ENCODE assay signal across 8 cellular contexts in the genomic region with DNA sequence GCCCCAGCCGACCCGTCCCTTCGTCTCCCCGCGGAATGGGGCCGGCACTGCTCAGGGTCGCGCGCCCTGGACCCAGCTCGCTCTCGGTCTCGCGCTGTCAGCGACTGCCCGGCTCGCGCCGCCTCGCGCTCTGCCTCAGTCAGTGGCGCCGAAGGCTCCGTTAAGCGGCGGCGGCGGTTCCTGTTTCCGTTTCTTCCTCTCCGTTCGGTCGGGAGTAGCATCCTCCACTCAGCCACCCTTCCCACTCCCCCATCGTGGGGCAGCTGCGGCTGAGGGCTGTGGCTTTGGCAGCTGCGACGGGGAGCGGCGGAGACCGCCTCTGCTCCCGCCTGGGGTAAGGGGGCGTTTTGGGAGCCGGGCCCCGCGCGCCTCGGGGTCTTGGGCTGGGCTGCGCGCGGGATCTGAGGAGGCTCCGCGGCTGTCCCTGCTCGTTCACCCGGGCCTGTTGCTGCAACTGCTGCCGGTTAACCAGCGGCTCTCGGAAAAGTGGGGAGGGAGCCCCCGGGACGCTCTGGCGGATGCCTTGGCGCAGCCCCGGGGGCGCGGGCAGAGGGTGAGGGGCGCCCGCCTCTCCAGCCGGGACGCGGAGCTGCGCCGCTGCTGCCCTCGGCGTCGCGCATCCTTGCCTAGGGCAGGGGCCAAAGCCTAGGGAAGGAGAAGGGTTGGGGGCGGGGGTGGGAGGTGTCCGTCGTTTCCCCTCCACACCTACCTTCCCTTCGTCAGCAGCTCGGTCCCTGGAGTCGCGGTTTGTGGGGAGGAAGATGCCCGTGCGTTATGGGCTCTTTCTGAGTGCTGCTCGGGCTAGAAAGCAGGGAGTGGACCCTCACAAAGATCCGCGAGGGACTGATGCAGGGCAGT. TPM values are rescaled to one million over a fixed set of nuclear protein-coding genes. Genes with fewer than 3 reads are reported as not detected.
DNase-seq lines count a peak whose midpoint lies in the region; ATAC-seq and TF ChIP-seq lines count a peak whose summit lies in the region.

No MANE protein-coding gene starts in this region.

- peak overlapping the region; percentile 78 for H3K27ac ChIP-seq in endodermal cell (ENCODE audit: low read depth, low read length)

- no peaks in the 10 kb centered on the region for H3K36me3 ChIP-seq in endodermal cell (ENCODE audit: control insufficient read depth, insufficient read depth, low read length)

- H3K27ac Mint-ChIP-seq in endodermal cell: peak overlapping the region; percentile 83

- no peaks in the 10 kb centered on the region for H3K4me1 ChIP-seq in endodermal cell (ENCODE audit: control insufficient read depth, insufficient read depth, low read length)
- H3K4me1 ChIP-seq in mononuclear cell (ENCODE audit: insufficient read depth, low read length): peaks cover 15% of the 10 kb centered on the region

- H3K9ac ChIP-seq in endodermal cell (ENCODE audit: extremely low read depth, low read length, poor library complexity, severe bottlenecking): peak overlapping the region; percentile 51

- no peaks in the 10 kb centered on the region for H3K36me3 Mint-ChIP-seq in endodermal cell (ENCODE audit: low read depth)

- no peak for TF ChIP-seq CTCF in endodermal cell (conservative IDR thresholded peaks at IDR 0.05)

- H3K4me3 ChIP-seq in endodermal cell (ENCODE audit: low read length) (peak overlapping the region; percentile 98), mononuclear cell (ENCODE audit: low read length) (peak overlapping the region; percentile 95)

- H3K27me3 Mint-ChIP-seq in endodermal cell (ENCODE audit: insufficient read depth): peaks cover 7% of the 10 kb centered on the region

- H3K27me3 ChIP-seq in endodermal cell (ENCODE audit: control insufficient read depth, insufficient read depth, low read length, poor library complexity, severe bottlenecking) (no peaks in the 10 kb centered on the region), mononuclear cell (ENCODE audit: insufficient read depth, low read length) (no peaks in the 10 kb centered on the region)

- no peaks in the 10 kb centered on the region for H3K9me3 ChIP-seq in endodermal cell (ENCODE audit: control insufficient read depth, low read length)
- H3K9me3 ChIP-seq in mononuclear cell (ENCODE audit: low read depth, low read length): no peaks in the 10 kb centered on the region

- H3K4me3 Mint-ChIP-seq in endodermal cell: peak overlapping the region; percentile 93

- no peaks in the 10 kb centered on the region for H3K9me3 Mint-ChIP-seq in endodermal cell

- ATAC-seq in GM18502 (IDR thresholded peaks at IDR 0.05; ENCODE audit: poor library complexity, unreplicated experiment) (peak; percentile 46), HG02970 (IDR thresholded peaks at IDR 0.05; ENCODE audit: low FRiP score, unreplicated experiment) (peak; percentile 7)

- in situ Hi-C loops in ACHN (cut with HindIII; ENCODE audit: low pct_ligation_motif_present, low pct_unique_long_range_greater_than_20kb, low sequenced_read_pairs): no loop called here

- peaks cover 16% of the 10 kb centered on the region for H3K4me1 Mint-ChIP-seq in endodermal cell

- DNase-seq in ACHN (peak; percentile 69), NCI-H345 (lab: John Stamatoyannopoulos, UW) (peak; percentile 86), endodermal cell (peak; percentile 82), stromal cell of bone marrow (ENCODE audit: low read depth) (peak; percentile 48)
- peak; percentile 66 to 73 for DNase-seq in activated CD4-positive, alpha-beta T cell treated with anti-CD3 and anti-CD28 coated beads, Interleukin-2, amount 50 U/mL, for 48 hours

- 0 to 1% methylated on average over 17 to 82 of the region's 85 CpGs for WGBS in endodermal cell (ENCODE audit: insufficient coverage in 1 of 2, insufficient read length in 1 of 2), 2 experiments

RNA-seq across cellular contexts. Expression of a gene that starts 0.6 kb away (rescaled TPM):
- 10 to 100 TPM; 63.9 to 76.9 TPM for total RNA-seq in endodermal cell
- polyA plus RNA-seq in endodermal cell (2013, experiment 1 of 2): 58.0 TPM
- 53.0 TPM for polyA plus RNA-seq in endodermal cell (2013, experiment 2 of 2)
- total RNA-seq in mononuclear cell: 32.1 TPM

Comparison
In these comparisons a context has a peak if more than half of its experiments do, and no peak if none do; other contexts are left out.
1. Peak in every context shown above with its lines: DNase-seq, ATAC-seq, H3K4me3 ChIP-seq and H3K27ac ChIP-seq.